Comparison of ENCODE assay signal across 15 cellular contexts in the genomic region with DNA sequence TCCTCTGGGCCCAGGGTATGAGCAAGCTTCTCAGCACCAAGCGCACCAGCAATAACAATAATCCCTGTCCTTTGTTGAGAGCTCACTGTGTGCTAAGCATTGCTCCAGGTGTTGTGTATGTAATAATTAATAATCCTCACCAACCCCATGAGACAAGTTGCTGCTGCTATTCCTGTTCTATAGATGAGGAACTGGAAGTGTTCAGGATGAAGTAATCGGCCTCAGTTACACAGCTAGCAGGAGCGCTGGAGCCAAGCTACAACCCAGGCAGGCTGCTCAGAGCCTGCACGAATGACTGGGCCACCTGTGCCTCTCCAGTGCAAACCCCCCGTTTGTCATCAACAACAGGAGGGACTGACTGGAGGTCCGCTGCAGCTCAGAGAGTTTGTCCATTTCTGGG. TPM values are rescaled to one million over a fixed set of nuclear protein-coding genes. Genes with fewer than 3 reads are reported as not detected.
"Had no signal": no experiment of that assay in that cellular context is flagged by ENCODE, and none has a peak within 500 bp of the region (broad histone marks: within the 10 kb centered on the region; RNA-seq: fewer than 3 reads in every experiment).

No MANE protein-coding gene starts in this region.

- DNase-seq: activated CD4-positive, alpha-beta T cell treated with anti-CD3 and anti-CD28 coated beads for 48 hours; activated CD8-positive, alpha-beta memory T cell treated with anti-CD3 and anti-CD28 coated beads, Interleukin-2, amount 50 U/mL, for 48 hours; activated CD8-positive, alpha-beta T cell treated with anti-CD3 and anti-CD28 coated beads, Interleukin-2, amount 10 ng/mL, durations not matched to agents 7 days and 5 days; activated naive CD4-positive, alpha-beta T cell treated with anti-CD3 and anti-CD28 coated beads for 36 hours; cortex of kidney; effector memory CD4-positive, alpha-beta T cell; pancreas; stimulated activated CD4-positive, alpha-beta T cell treated with anti-CD3 and anti-CD28 coated beads, Interleukin-4, amount 100 ng/mL, for 4 hours; T-cell; T1000; transverse colon had no signal

- H3K4me1 Mint-ChIP-seq: T-cell had no signal

- H3K4me3 Mint-ChIP-seq: activated CD8-positive, alpha-beta T cell treated with anti-CD3 and anti-CD28 coated beads, Interleukin-2, amount 10 ng/mL, durations not matched to agents 7 days and 5 days; activated naive CD4-positive, alpha-beta T cell treated with anti-CD3 and anti-CD28 coated beads for 36 hours; activated T-helper 1 cell treated with anti-CD3 and anti-CD28 coated beads, Interleukin-12 subunit alpha, Interleukin-12 subunit beta, Interleukin-2, Interleukin-4 antibody, amounts not matched to agents 30 ng/mL and 10 ng/mL and 1 ng/mL, durations not matched to agents 14 hours and 24 hours and 36 hours; T-cell had no signal

- H3K36me3 ChIP-seq: pancreas, transverse colon had no signal

- H3K4me2 ChIP-seq: hepatocyte had no signal

- H2AFZ ChIP-seq: hepatocyte had no signal

- H3K9me3 Mint-ChIP-seq: activated naive CD4-positive, alpha-beta T cell treated with anti-CD3 and anti-CD28 coated beads for 36 hours; activated T-helper 1 cell treated with anti-CD3 and anti-CD28 coated beads, Interleukin-12 subunit alpha, Interleukin-12 subunit beta, Interleukin-2, Interleukin-4 antibody, amounts not matched to agents 30 ng/mL and 10 ng/mL and 1 ng/mL, durations not matched to agents 14 hours and 24 hours and 36 hours; T-cell had no signal

- H3K4me1 ChIP-seq: pancreas, transverse colon had no signal

- H3K27ac Mint-ChIP-seq: activated CD8-positive, alpha-beta T cell treated with anti-CD3 and anti-CD28 coated beads, Interleukin-2, amount 10 ng/mL, durations not matched to agents 7 days and 5 days; activated naive CD4-positive, alpha-beta T cell treated with anti-CD3 and anti-CD28 coated beads for 36 hours; activated T-helper 1 cell treated with anti-CD3 and anti-CD28 coated beads, Interleukin-12 subunit alpha, Interleukin-12 subunit beta, Interleukin-2, Interleukin-4 antibody, amounts not matched to agents 30 ng/mL and 10 ng/mL and 1 ng/mL, durations not matched to agents 14 hours and 24 hours and 36 hours; T-cell had no signal

- H3K4me3 ChIP-seq: hepatocyte, pancreas, skin epidermis, transverse colon had no signal

- ATAC-seq: activated CD8-positive, alpha-beta T cell treated with anti-CD3 and anti-CD28 coated beads, Interleukin-2, amount 10 ng/mL, durations not matched to agents 7 days and 5 days; pancreas; T-cell had no signal

- H3K9me3 ChIP-seq: pancreas, transverse colon had no signal

- H3K27ac ChIP-seq: hepatocyte, pancreas, skin epidermis, transverse colon, VCaP had no signal

- H3K79me2 ChIP-seq: hepatocyte had no signal

- H3K27me3 ChIP-seq: hepatocyte, pancreas, transverse colon had no signal

RNA-seq across cellular contexts. Expression of a gene that starts 35.2 kb away (rescaled TPM):
- total RNA-seq: activated CD8-positive, alpha-beta T cell treated with anti-CD3 and anti-CD28 coated beads, Interleukin-2, amount 10 ng/mL, durations not matched to agents 7 days and 5 days had no signal
